In the genomic region with DNA sequence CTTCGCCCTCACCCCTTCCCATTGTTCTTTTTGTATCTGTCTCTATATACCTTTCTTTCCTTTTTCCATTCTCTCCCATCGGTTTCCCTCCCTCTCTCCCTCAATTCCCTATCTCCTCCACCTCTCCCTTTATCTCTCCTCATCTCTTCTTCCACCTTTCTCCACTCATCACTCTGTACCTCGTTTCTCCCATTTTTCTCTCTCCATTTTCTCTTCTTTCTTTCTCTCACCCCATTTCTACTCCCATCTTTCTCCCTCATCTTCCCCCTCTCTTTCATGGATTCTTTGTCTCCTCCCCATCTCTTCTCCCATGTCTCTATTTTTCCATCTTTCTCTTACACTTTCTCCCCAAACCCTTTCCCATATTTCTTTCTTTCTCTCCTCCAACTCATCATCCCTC, we compare ENCODE assay signal across 21 cellular contexts.
DNase-seq lines count a peak whose midpoint lies in the region; ATAC-seq and TF ChIP-seq lines count a peak whose summit lies in the region.
"Had no signal": no experiment of that assay in that cellular context is flagged by ENCODE, and none has a peak within 500 bp of the region (broad histone marks: within the 10 kb centered on the region; RNA-seq: fewer than 3 reads in every experiment).

No MANE protein-coding gene starts in this region.

- H3K27me3 Mint-ChIP-seq in WTC11 (ENCODE audit: low read depth), result no peaks in the 10 kb centered on the region
- peaks cover 3% of the 10 kb centered on the region for H3K27me3 Mint-ChIP-seq in activated naive CD8-positive, alpha-beta T cell treated with anti-CD3 and anti-CD28 coated beads, Interleukin-2, amount 50 U/mL, for 24 hours
- peaks cover 3% of the 10 kb centered on the region for H3K27me3 Mint-ChIP-seq in activated CD8-positive, alpha-beta T cell treated with anti-CD3 and anti-CD28 coated beads, Interleukin-2, amount 10 ng/mL, durations not matched to agents 7 days and 5 days (ENCODE audit: low read depth)
- H3K27me3 Mint-ChIP-seq: CD4-positive, CD25-positive, alpha-beta regulatory T cell had no signal

- peaks cover 0 to 70% (median 19%) of the 10 kb centered on the region in 11 experiments; a peak in 12 of 22 replicates for H3K36me3 ChIP-seq in BLaER1 treated with 17β-estradiol and CSF1 and Interleukin-3, amounts not matched to agents 10 nM and 100 nM
- H3K36me3 ChIP-seq in HEK293 (ENCODE audit: control insufficient read depth in 2 of 2, insufficient read depth in 1 of 2, low read length in 2 of 2), result no peaks in the 10 kb centered on the region
- no peaks in the 10 kb centered on the region for H3K36me3 ChIP-seq in neural cell (ENCODE audit: insufficient read depth, low read length)
- H3K36me3 ChIP-seq in transverse colon, result no peaks in the 10 kb centered on the region
- H3K36me3 ChIP-seq: BE2C had no signal

- H3K27me3 ChIP-seq in BLaER1 treated with 17β-estradiol and CSF1 and Interleukin-3, amounts not matched to agents 10 nM and 100 nM, result no peaks in the 10 kb centered on the region
- H3K27me3 ChIP-seq in neural cell (ENCODE audit: insufficient read depth, low read depth, low read length), result no peaks in the 10 kb centered on the region
- no peaks in the 10 kb centered on the region for H3K27me3 ChIP-seq in transverse colon
- H3K27me3 ChIP-seq: BE2C had no signal

- peaks cover 0 to 30% (median 16%) of the 10 kb centered on the region in 10 experiments; a peak in 15 of 20 replicates for H3K4me1 ChIP-seq in BLaER1 treated with 17β-estradiol and CSF1 and Interleukin-3, amounts not matched to agents 10 nM and 100 nM
- no peaks in the 10 kb centered on the region for H3K4me1 ChIP-seq in HEK293 (ENCODE audit: control insufficient read depth, insufficient read depth, low read length)
- no peaks in the 10 kb centered on the region for H3K4me1 ChIP-seq in transverse colon
- H3K4me1 ChIP-seq: BE2C had no signal

- TF ChIP-seq EP300 in neural cell (conservative IDR thresholded peaks at IDR 0.05; ENCODE audit: poor library complexity, severe bottlenecking), result no peak
- TF ChIP-seq EP300 in transverse colon (IDR thresholded peaks at IDR 0.05; ENCODE audit: low read depth), result no peak

- no peak overlapping the region for H3K4me3 Mint-ChIP-seq in WTC11
- no peak overlapping the region for H3K4me3 Mint-ChIP-seq in activated naive CD8-positive, alpha-beta T cell treated with anti-CD3 and anti-CD28 coated beads, Interleukin-2, amount 50 U/mL, for 24 hours
- H3K4me3 Mint-ChIP-seq in activated CD8-positive, alpha-beta T cell treated with anti-CD3 and anti-CD28 coated beads, Interleukin-2, amount 10 ng/mL, durations not matched to agents 7 days and 5 days, result no peak overlapping the region
- H3K4me3 Mint-ChIP-seq: CD14-positive monocyte; CD4-positive, alpha-beta memory T cell; CD4-positive, CD25-positive, alpha-beta regulatory T cell; CD8-positive, alpha-beta memory T cell had no signal

- intact Hi-C loops in transverse colon (cut with DNase I; ENCODE audit: low total_unique reads), result no loop called here

- no peaks in the 10 kb centered on the region for H3K79me2 ChIP-seq in neural cell (replicated peaks; ENCODE audit: insufficient read depth, low read length)

- H3K27ac ChIP-seq in BLaER1 treated with 17β-estradiol and CSF1 and Interleukin-3, amounts not matched to agents 10 nM and 100 nM, result no peak overlapping the region; a peak in 1 of 22 replicates
- H3K27ac ChIP-seq in HEK293 (ENCODE audit: extremely low read depth, low read depth, low read length), result no peak overlapping the region
- H3K27ac ChIP-seq in neural cell (ENCODE audit: low read length), result peak overlapping the region; percentile 92
- H3K27ac ChIP-seq in transverse colon, result no peak overlapping the region

- in situ Hi-C loops in transverse colon (cut with MboI; ENCODE audit: low pct_ligation_motif_present in 1 of 4, low pct_unique_long_range_greater_than_20kb in 1 of 4, low sequenced_read_pairs in 3 of 4), result no loop called here

- TF ChIP-seq POLR2A in transverse colon (IDR thresholded peaks at IDR 0.05), result no peak

- WGBS in transverse colon (ENCODE audit: low coverage in 1 of 2), 2 donors, result 70 to 71% methylated on average over 3 of the region's 3 CpGs

- no peak overlapping the region for H3K27ac Mint-ChIP-seq in WTC11
- H3K27ac Mint-ChIP-seq in activated naive CD8-positive, alpha-beta T cell treated with anti-CD3 and anti-CD28 coated beads, Interleukin-2, amount 50 U/mL, for 24 hours, result no peak overlapping the region
- H3K27ac Mint-ChIP-seq in activated CD8-positive, alpha-beta T cell treated with anti-CD3 and anti-CD28 coated beads, Interleukin-2, amount 10 ng/mL, durations not matched to agents 7 days and 5 days, result no peak overlapping the region
- H3K27ac Mint-ChIP-seq: CD14-positive monocyte; CD4-positive, CD25-positive, alpha-beta regulatory T cell; CD8-positive, alpha-beta memory T cell had no signal

- POLR2A ChIA-PET in HEK293 (lab: Yijun Ruan, JAX), result no interaction called here
- POLR2A ChIA-PET in WTC11 (lab: Charles Lee), result no interaction called here
- POLR2A ChIA-PET in activated CD8-positive, alpha-beta T cell treated with anti-CD3 and anti-CD28 coated beads, Interleukin-2, amount 10 ng/mL, durations not matched to agents 7 days and 5 days (lab: Charles Lee), result no interaction called here

- no peaks in the 10 kb centered on the region for H3K9me3 Mint-ChIP-seq in WTC11
- H3K9me3 Mint-ChIP-seq in activated naive CD8-positive, alpha-beta T cell treated with anti-CD3 and anti-CD28 coated beads, Interleukin-2, amount 50 U/mL, for 24 hours, result no peaks in the 10 kb centered on the region
- no peaks in the 10 kb centered on the region for H3K9me3 Mint-ChIP-seq in activated CD8-positive, alpha-beta T cell treated with anti-CD3 and anti-CD28 coated beads, Interleukin-2, amount 10 ng/mL, durations not matched to agents 7 days and 5 days (ENCODE audit: insufficient read depth)
- H3K9me3 Mint-ChIP-seq: CD4-positive, alpha-beta memory T cell; CD8-positive, alpha-beta memory T cell had no signal

- H3K36me3 Mint-ChIP-seq in WTC11, result no peaks in the 10 kb centered on the region
- H3K36me3 Mint-ChIP-seq in activated naive CD8-positive, alpha-beta T cell treated with anti-CD3 and anti-CD28 coated beads, Interleukin-2, amount 50 U/mL, for 24 hours (ENCODE audit: low read depth), result no peaks in the 10 kb centered on the region
- H3K36me3 Mint-ChIP-seq in activated CD8-positive, alpha-beta T cell treated with anti-CD3 and anti-CD28 coated beads, Interleukin-2, amount 10 ng/mL, durations not matched to agents 7 days and 5 days (ENCODE audit: low read depth), result no peaks in the 10 kb centered on the region
- H3K36me3 Mint-ChIP-seq: CD14-positive monocyte; CD4-positive, alpha-beta memory T cell; CD4-positive, CD25-positive, alpha-beta regulatory T cell; CD8-positive, alpha-beta memory T cell had no signal

- H3K4me1 Mint-ChIP-seq in WTC11, result peaks cover 4% of the 10 kb centered on the region; the same call in 1 of the 2 replicates
- no peaks in the 10 kb centered on the region for H3K4me1 Mint-ChIP-seq in activated naive CD8-positive, alpha-beta T cell treated with anti-CD3 and anti-CD28 coated beads, Interleukin-2, amount 50 U/mL, for 24 hours
- H3K4me1 Mint-ChIP-seq in activated CD8-positive, alpha-beta T cell treated with anti-CD3 and anti-CD28 coated beads, Interleukin-2, amount 10 ng/mL, durations not matched to agents 7 days and 5 days (ENCODE audit: low read depth), result no peaks in the 10 kb centered on the region
- H3K4me1 Mint-ChIP-seq: CD4-positive, alpha-beta memory T cell; CD4-positive, CD25-positive, alpha-beta regulatory T cell; CD8-positive, alpha-beta memory T cell had no signal

- peaks cover 4% of the 10 kb centered on the region for H3F3A ChIP-seq in neural cell (ENCODE audit: insufficient read depth, low read length, poor library complexity, severe bottlenecking)

- H3K9me2 ChIP-seq in neural cell (ENCODE audit: insufficient read depth, low read length), result no peaks in the 10 kb centered on the region

- no peaks in the 10 kb centered on the region for H4K20me1 ChIP-seq in BLaER1 treated with 17β-estradiol and CSF1 and Interleukin-3, amounts not matched to agents 10 nM and 100 nM
- H4K20me1 ChIP-seq in neural cell (ENCODE audit: insufficient read depth), result no peaks in the 10 kb centered on the region

- TF ChIP-seq CTCF in HEK293 (tag by site-specific recombination; IDR thresholded peaks at IDR 0.05), result no peak
- no peak for TF ChIP-seq CTCF in WTC11 (IDR thresholded peaks at IDR 0.05)
- TF ChIP-seq CTCF in neural cell (IDR thresholded peaks at IDR 0.05; ENCODE audit: poor library complexity, severe bottlenecking), result no peak
- no peak for TF ChIP-seq CTCF in transverse colon (IDR thresholded peaks at IDR 0.05)

- TF ChIP-seq RAD21 in neural cell (conservative IDR thresholded peaks at IDR 0.05), result no peak

- CTCF ChIA-PET in HEK293 (lab: Yijun Ruan, JAX), result no interaction called here
- CTCF ChIA-PET in WTC11 (lab: Charles Lee), result no interaction called here
- CTCF ChIA-PET in activated CD8-positive, alpha-beta T cell treated with anti-CD3 and anti-CD28 coated beads, Interleukin-2, amount 10 ng/mL, durations not matched to agents 7 days and 5 days (lab: Charles Lee), result no interaction called here

- H3K9ac ChIP-seq in BLaER1 treated with 17β-estradiol and CSF1 and Interleukin-3, amounts not matched to agents 10 nM and 100 nM, result no peak overlapping the region
- H3K9ac ChIP-seq in neural cell (ENCODE audit: low read length), result peak overlapping the region; percentile 56

- ATAC-seq in WTC11, result no peak
- no peak for ATAC-seq in activated naive CD8-positive, alpha-beta T cell treated with anti-CD3 and anti-CD28 coated beads, Interleukin-2, amount 50 U/mL, for 24 hours
- no peak for ATAC-seq in activated CD8-positive, alpha-beta T cell treated with anti-CD3 and anti-CD28 coated beads, Interleukin-2, amount 10 ng/mL, durations not matched to agents 7 days and 5 days
- ATAC-seq: GM12878 had no signal

- no peak overlapping the region for H3K4me3 ChIP-seq in BLaER1 treated with 17β-estradiol and CSF1 and Interleukin-3, amounts not matched to agents 10 nM and 100 nM
- H3K4me3 ChIP-seq in HEK293 (ENCODE audit: low read depth, low read length), result no peak overlapping the region
- H3K4me3 ChIP-seq in neural cell (ENCODE audit: low read length), result no peak overlapping the region
- no peak overlapping the region for H3K4me3 ChIP-seq in transverse colon
- H3K4me3 ChIP-seq: GM12878 had no signal

- no peak for DNase-seq in WTC11 (ENCODE audit: low spot score)
- DNase-seq in activated naive CD8-positive, alpha-beta T cell treated with anti-CD3 and anti-CD28 coated beads, Interleukin-2, amount 50 U/mL, for 24 hours, result no peak
- DNase-seq in activated CD8-positive, alpha-beta T cell treated with anti-CD3 and anti-CD28 coated beads, Interleukin-2, amount 10 ng/mL, durations not matched to agents 7 days and 5 days, result no peak
- no peak for DNase-seq in transverse colon
- DNase-seq in NCI-H82 (lab: John Stamatoyannopoulos, UW), result no peak
- DNase-seq: 8988T; ACHN; BE2C; C1 segment of cervical spinal cord; CD4-positive, alpha-beta memory T cell; CD4-positive, CD25-positive, alpha-beta regulatory T cell; CD8-positive, alpha-beta memory T cell; COR-L47; DMS79 treated with DMSO at 0.1 percent for 48 hours; EL; GDM1 had no signal

- no peak overlapping the region for H2AFZ ChIP-seq in neural cell (ENCODE audit: low read depth, low read length)

- peak overlapping the region in 6 of 11 experiments; percentile 17 to 65 (median 52); a peak in 11 of 22 replicates for H3K4me2 ChIP-seq in BLaER1 treated with 17β-estradiol and CSF1 and Interleukin-3, amounts not matched to agents 10 nM and 100 nM
- no peak overlapping the region for H3K4me2 ChIP-seq in neural cell (ENCODE audit: low read length)

- H3K9me3 ChIP-seq in BLaER1 treated with 17β-estradiol and CSF1 and Interleukin-3, amounts not matched to agents 10 nM and 100 nM (replicated peaks in 1 of 11), result peaks cover 0 to 68% (median 26%) of the 10 kb centered on the region in 11 experiments; a peak in 18 of 22 replicates
- H3K9me3 ChIP-seq in HEK293 (ENCODE audit: control insufficient read depth, insufficient read depth, low read depth, low read length) (no peaks in the 10 kb centered on the region), neural cell (ENCODE audit: low read length) (no peaks in the 10 kb centered on the region), transverse colon (no peaks in the 10 kb centered on the region)
- H3K9me3 ChIP-seq: BE2C had no signal
